Comparison of ENCODE assay signal across 1 cellular context in genomic region chr3:47405820-47406761, GRCh38.
TF ChIP-seq lines count a peak whose summit lies in the region.

No MANE protein-coding gene starts in this region.

TF ChIP-seq in HCT116, 20 proteins besides CTCF, POLR2A, EP300 and RAD21 (continued from another document):
- TF ChIP-seq ZBTB33 (IDR thresholded peaks at IDR 0.05; ENCODE audit: extremely low read depth, insufficient replicate concordance, low read length): no peak
- no peak for TF ChIP-seq EZH2 (IDR thresholded peaks at IDR 0.05)
- TF ChIP-seq CBX3 (IDR thresholded peaks at IDR 0.05; ENCODE audit: low read depth): no peak
- TF ChIP-seq SRF (IDR thresholded peaks at IDR 0.05; ENCODE audit: low read depth): no peak
